ENCODE assay signal across 19 cellular contexts in the genomic region with DNA sequence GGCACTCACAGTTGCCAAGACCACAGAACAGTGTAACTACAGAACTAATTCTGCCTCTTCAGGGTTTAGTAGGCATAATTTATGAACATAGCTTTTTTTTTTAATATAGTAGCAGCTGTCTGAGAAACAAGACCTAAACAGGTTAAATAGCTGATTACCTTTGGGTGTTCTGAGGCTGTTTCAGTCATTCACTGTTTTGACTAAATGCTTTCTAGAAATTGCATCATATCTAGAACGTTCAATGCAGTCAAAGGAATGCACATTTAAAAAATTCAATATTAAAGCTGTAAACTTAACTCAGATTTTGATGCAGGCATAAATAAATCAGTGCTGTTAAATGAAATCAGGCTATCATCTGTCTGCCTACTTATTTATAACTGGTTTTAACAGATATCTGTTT.
DNase-seq lines count a peak whose midpoint lies in the region; ATAC-seq, FAIRE-seq and TF ChIP-seq lines count a peak whose summit lies in the region.
"Had no signal": no experiment of that assay in that cellular context is flagged by ENCODE, and none has a peak within 500 bp of the region (broad histone marks: within the 10 kb centered on the region; RNA-seq: fewer than 3 reads in every experiment).

No MANE protein-coding gene starts in this region.

- H3K4me2 ChIP-seq in astrocyte (ENCODE audit: low read length) (no peak overlapping the region), MM.1S (ENCODE audit: low read depth, low read length) (no peak overlapping the region)
- H3K4me2 ChIP-seq: GM23338 had no signal

- H3K9me2 ChIP-seq in MM.1S (replicated peaks; ENCODE audit: insufficient read depth, low read length), result no peaks in the 10 kb centered on the region

- H3K4me1 ChIP-seq in astrocyte (ENCODE audit: insufficient read depth, low read length), result no peaks in the 10 kb centered on the region
- H3K4me1 ChIP-seq in MM.1S (ENCODE audit: low read length), result peaks cover 22% of the 10 kb centered on the region

- H4K20me1 ChIP-seq in astrocyte (ENCODE audit: insufficient read depth, low read length) (no peaks in the 10 kb centered on the region), MM.1S (ENCODE audit: insufficient read depth, low read length) (no peaks in the 10 kb centered on the region)

- H3K4me3 ChIP-seq in astrocyte (ENCODE audit: insufficient read depth, low read depth, low read length), result no peak overlapping the region
- H3K4me3 ChIP-seq in MM.1S (ENCODE audit: low read length), result no peak overlapping the region
- H3K4me3 ChIP-seq: GM23338 had no signal

- H3K36me3 ChIP-seq in astrocyte (ENCODE audit: insufficient read depth, low read length) (no peaks in the 10 kb centered on the region), MM.1S (replicated peaks; ENCODE audit: insufficient read depth, low read length) (no peaks in the 10 kb centered on the region)

- peaks cover 3% of the 10 kb centered on the region; the same call in 1 of the 2 replicates for H3F3A ChIP-seq in MM.1S (ENCODE audit: insufficient read depth, low read length)

- DNase-seq in NCI-H2171 treated with DMSO at 0.1 percent for 48 hours (lab: John Stamatoyannopoulos, UW) (peak; percentile 76), astrocyte (ENCODE audit: low read depth) (no peak), fibroblast of the conjunctiva (ENCODE audit: low read depth) (peak; percentile 5), CD1c-positive myeloid dendritic cell (ENCODE audit: extremely low spot score) (no peak), MM.1S (no peak)
- DNase-seq: ACHN, C1 segment of cervical spinal cord, DMS79 treated with DMSO at 0.1 percent for 48 hours, Karpas-422, NCI-H1092, NCI-H146, NCI-H2081 treated with DMSO at 0.1 percent for 48 hours, NCI-H526 treated with DMSO at 0.1 percent for 48 hours, Right ventricle myocardium superior had no signal

- no peak overlapping the region for H3K27ac ChIP-seq in astrocyte (ENCODE audit: low read depth, low read length)
- H3K27ac ChIP-seq in MM.1S (ENCODE audit: low read length), result no peak overlapping the region

- H2AFZ ChIP-seq in astrocyte (ENCODE audit: low read depth, low read length), result no peak overlapping the region
- H2AFZ ChIP-seq in MM.1S (ENCODE audit: low read length), result no peak overlapping the region
- H2AFZ ChIP-seq: GM23338 had no signal

- no peaks in the 10 kb centered on the region for H3K9me3 Mint-ChIP-seq in astrocyte (ENCODE audit: unreplicated experiment)
- peaks cover 12% of the 10 kb centered on the region for H3K9me3 Mint-ChIP-seq in activated T-helper 17 cell treated with anti-CD3 and anti-CD28 coated beads, Interleukin-2, amount 50 U/mL, for 72 hours
- H3K9me3 Mint-ChIP-seq: GM23338 had no signal

- H3K27me3 Mint-ChIP-seq in astrocyte (ENCODE audit: low read depth, unreplicated experiment), result no peaks in the 10 kb centered on the region
- H3K27me3 Mint-ChIP-seq in activated T-helper 17 cell treated with anti-CD3 and anti-CD28 coated beads, Interleukin-2, amount 50 U/mL, for 72 hours, result no peaks in the 10 kb centered on the region

- H3K9ac ChIP-seq in astrocyte (ENCODE audit: low read length) (no peak overlapping the region), MM.1S (ENCODE audit: low read length) (no peak overlapping the region)

- no peaks in the 10 kb centered on the region for H3K9me3 ChIP-seq in astrocyte (ENCODE audit: insufficient read depth, low read depth, low read length)
- no peaks in the 10 kb centered on the region for H3K9me3 ChIP-seq in MM.1S (replicated peaks; ENCODE audit: insufficient read depth, low read length)

- peak overlapping the region; percentile 26 for H3K27ac Mint-ChIP-seq in astrocyte (ENCODE audit: unreplicated experiment)
- H3K27ac Mint-ChIP-seq in activated T-helper 17 cell treated with anti-CD3 and anti-CD28 coated beads, Interleukin-2, amount 50 U/mL, for 72 hours, result no peak overlapping the region
- H3K27ac Mint-ChIP-seq: GM23338; T-helper 2 cell treated with Interferon-gamma antibody and Interleukin-4, amounts not matched to agents 5 μg/mL and 100 μg/mL, for 36 hours had no signal

- peak; percentile 38 for ATAC-seq in HG03520 (IDR thresholded peaks at IDR 0.05; ENCODE audit: unreplicated experiment)
- ATAC-seq in activated T-helper 17 cell treated with anti-CD3 and anti-CD28 coated beads, Interleukin-2, amount 50 U/mL, for 72 hours (replicated peaks), result no peak
- ATAC-seq: GM23338 had no signal

- FAIRE-seq in astrocyte (lab: Jason Lieb, UNC), result no peak
- FAIRE-seq: GM19239 had no signal

- TF ChIP-seq CTCF in astrocyte (IDR thresholded peaks at IDR 0.05; ENCODE audit: insufficient read depth, low read depth, low read length), result no peak
- TF ChIP-seq CTCF in MM.1S (IDR thresholded peaks at IDR 0.05; ENCODE audit: low read length), result no peak

- H3K4me1 Mint-ChIP-seq in astrocyte (ENCODE audit: low read depth, unreplicated experiment), result no peaks in the 10 kb centered on the region
- H3K4me1 Mint-ChIP-seq in activated T-helper 17 cell treated with anti-CD3 and anti-CD28 coated beads, Interleukin-2, amount 50 U/mL, for 72 hours, result no peaks in the 10 kb centered on the region
- H3K4me1 Mint-ChIP-seq: GM23338 had no signal

- no peaks in the 10 kb centered on the region for H3K36me3 Mint-ChIP-seq in astrocyte (ENCODE audit: low read depth, unreplicated experiment)
- H3K36me3 Mint-ChIP-seq in activated T-helper 17 cell treated with anti-CD3 and anti-CD28 coated beads, Interleukin-2, amount 50 U/mL, for 72 hours (ENCODE audit: low read depth), result no peaks in the 10 kb centered on the region

- H3K27me3 ChIP-seq in astrocyte (ENCODE audit: insufficient read depth, low read length) (no peaks in the 10 kb centered on the region), MM.1S (replicated peaks; ENCODE audit: insufficient read depth, low read length) (no peaks in the 10 kb centered on the region)

- H3K79me2 ChIP-seq in astrocyte (ENCODE audit: insufficient read depth, low read length), result no peaks in the 10 kb centered on the region
- no peaks in the 10 kb centered on the region for H3K79me2 ChIP-seq in MM.1S (ENCODE audit: low read length)

- no peak overlapping the region for H3K4me3 Mint-ChIP-seq in astrocyte (ENCODE audit: unreplicated experiment)
- no peak overlapping the region for H3K4me3 Mint-ChIP-seq in activated T-helper 17 cell treated with anti-CD3 and anti-CD28 coated beads, Interleukin-2, amount 50 U/mL, for 72 hours
- H3K4me3 Mint-ChIP-seq: GM23338; T-helper 2 cell treated with Interferon-gamma antibody and Interleukin-4, amounts not matched to agents 5 μg/mL and 100 μg/mL, for 36 hours had no signal

Comparison
In these comparisons a context has a peak if more than half of its experiments do, and no peak if none do; other contexts are left out.
1. DNase-seq: peak in NCI-H2171 treated with DMSO at 0.1 percent for 48 hours (single experiment) and fibroblast of the conjunctiva (single experiment); none in astrocyte (single experiment), CD1c-positive myeloid dendritic cell (single experiment) and MM.1S (single experiment).